ENCODE assay signal across 8 cellular contexts in genomic region chr1:15526490-15527339, GRCh38. TPM values are rescaled to one million over a fixed set of nuclear protein-coding genes. Genes with fewer than 3 reads are reported as not detected.
A peak's percentile ranks its signal among the peaks of the same experiment; 100 is the strongest.
DNase-seq lines count a peak whose midpoint lies in the region; ATAC-seq and TF ChIP-seq lines count a peak whose summit lies in the region.

Gene DNAJC16, plus strand, starts transcription at chr1:15526848. Its CDS starts 2,258 bp downstream, at chr1:15529106.

- intact Hi-C loops in IMR-90 (cut with micrococcal nuclease) = no loop called here

- H3K23ac ChIP-seq in IMR-90 (ENCODE audit: low read depth, low read length) = peak within 1 kb of the TSS; percentile 26; the same call in 1 of the 2 replicates

- H3K4me2 ChIP-seq in IMR-90 (ENCODE audit: low read depth, low read length) = peak within 1 kb of the TSS; percentile 89

- no peak within 1 kb of the TSS for H2BK15ac ChIP-seq in IMR-90 (ENCODE audit: low read depth, low read length)

- no TSS peak for BruUV-seq in IMR-90 (replicated peaks; lab: Mats Ljungman, UMichigan)

- 0 out of 2 replicates have a peak, but pooled peaks have one; percentile 3 for TF ChIP-seq RAD21 in IMR-90 (IDR thresholded peaks at IDR 0.05; ENCODE audit: low read length)

- peak within 1 kb of the TSS; percentile 24; the same call in 1 of the 2 replicates for H3K4ac ChIP-seq in IMR-90 (ENCODE audit: low read depth, low read length)

- 0% methylated on average over 9 of the region's 65 CpGs; no CpG with 5 or more reads in 1 of the 2 experiments for WGBS in IMR-90 (ENCODE audit: extremely low coverage in 2 of 2, insufficient read length in 1 of 2), 2 experiments

- peaks cover 10% of the 10 kb centered on the region for H3K9me1 ChIP-seq in IMR-90 (ENCODE audit: insufficient read depth, low read length)

- H3K9ac ChIP-seq in IMR-90 (ENCODE audit: low read depth, low read length) = peak within 1 kb of the TSS; percentile 72

- peak within 1 kb of the TSS; percentile 65 for H2AK9ac ChIP-seq in IMR-90 (replicated peaks; ENCODE audit: low read depth, low read length, poor library complexity)

- DNase-seq in DMS 273 treated with DMSO at 0.1 percent for 48 hours (lab: John Stamatoyannopoulos, UW) (peak; percentile 99), IMR-90 (peak; percentile 100), OCI-M1 (lab: John Stamatoyannopoulos, UW) (peak; percentile 100), activated T-cell treated with anti-CD3 and anti-CD28 coated beads for 4 hours (peak; percentile 92), epithelial cell of prostate (ENCODE audit: low read depth, low spot score) (peak; percentile 100), mucosa of gallbladder (ENCODE audit: low spot score) (peak; percentile 100)
- peak; percentile 97 for DNase-seq in stimulated activated CD8-positive, alpha-beta memory T cell treated with anti-CD3 and anti-CD28 coated beads, Interleukin-4, amount 100 ng/mL, for 48 hours

- H2BK20ac ChIP-seq in IMR-90 (ENCODE audit: low read depth, low read length) = no peak within 1 kb of the TSS

- peak within 1 kb of the TSS; percentile 72 for H2BK5ac ChIP-seq in IMR-90 (ENCODE audit: low read depth, low read length, poor library complexity, severe bottlenecking)

- peak within 1 kb of the TSS; percentile 63; the same call in 1 of the 2 replicates for H4K5ac ChIP-seq in IMR-90 (ENCODE audit: low read depth, low read length)

- H3K18ac ChIP-seq in IMR-90 (ENCODE audit: low read depth, low read length) = no peak within 1 kb of the TSS

- peak within 1 kb of the TSS; percentile 23 for H2AK5ac ChIP-seq in IMR-90 (ENCODE audit: low read depth, low read length)

- peaks cover 2% of the 10 kb centered on the region for H3K4me1 ChIP-seq in IMR-90 (ENCODE audit: control insufficient read depth, insufficient read depth, low read length)

- CTCF ChIA-PET in IMR-90 (lab: Yijun Ruan, JAX) = no interaction called here

- H3K79me1 ChIP-seq in IMR-90 (ENCODE audit: low read depth in 1 of 2, low read length in 2 of 2) = peaks cover 15 to 38% of the 10 kb centered on the region in 2 experiments

- dilution Hi-C loops in IMR-90 (cut with HindIII; ENCODE audit: low sequenced_read_pairs, unreplicated experiment) = no loop called here

- no peak within 1 kb of the TSS; the same call in 1 of the 2 replicates for H4K91ac ChIP-seq in IMR-90 (ENCODE audit: insufficient read depth, low read depth, low read length)

- in situ Hi-C loops in IMR-90 (cut with MboI; ENCODE audit: low sequenced_read_pairs) = no loop called here

- peak within 1 kb of the TSS; percentile 55 to 78; a peak in 3 of 4 replicates for H4K8ac ChIP-seq in IMR-90 (ENCODE audit: low read depth in 2 of 2, low read length in 2 of 2)

- ATAC-seq in GM21526 (IDR thresholded peaks at IDR 0.05; ENCODE audit: low FRiP score, unreplicated experiment) (peak; percentile 60), IMR-90 (ENCODE audit: low read depth) (peak; percentile 64)

- H3K56ac ChIP-seq in IMR-90 (ENCODE audit: extremely low read depth, insufficient read depth, low read length) = peak within 1 kb of the TSS; percentile 21; the same call in 1 of the 2 replicates

- TF ChIP-seq CTCF in IMR-90 (conservative IDR thresholded peaks at IDR 0.05; ENCODE audit: low read depth, low read length) = peak; percentile 37; the same call in 1 of the 2 replicates

- H3K27me3 ChIP-seq in IMR-90 (ENCODE audit: control insufficient read depth, insufficient read depth, low read length) = no peaks in the 10 kb centered on the region

- H3K36me3 ChIP-seq in IMR-90 (ENCODE audit: control insufficient read depth, insufficient read depth, low read length) = peaks cover 3% of the 10 kb centered on the region; the same call in 1 of the 2 replicates

- POLR2A ChIA-PET in IMR-90 (lab: Charles Lee; ENCODE audit: unreplicated experiment) = no interaction called here

- no peak within 1 kb of the TSS for H2BK120ac ChIP-seq in IMR-90 (ENCODE audit: low read depth, low read length)

- H2AFZ ChIP-seq in IMR-90 (replicated peaks; ENCODE audit: low read length, poor library complexity) = peak within 1 kb of the TSS; percentile 94

- H3K27ac ChIP-seq in IMR-90 (ENCODE audit: insufficient read depth, low read length) (peak within 1 kb of the TSS; percentile 63), epithelial cell of prostate (peak within 1 kb of the TSS; percentile 93)

- peak; percentile 79 for TF ChIP-seq POLR2A in IMR-90 (IDR thresholded peaks at IDR 0.05; ENCODE audit: low read depth, low read length)

- H3K14ac ChIP-seq in IMR-90 (replicated peaks; ENCODE audit: low read depth, low read length) = 0 out of 2 replicates have a peak within 1 kb of the TSS, but pooled peaks have one; percentile 18

- H3K9me3 ChIP-seq in IMR-90 (ENCODE audit: control insufficient read depth, insufficient read depth, low read length) = no peaks in the 10 kb centered on the region

- H4K20me1 ChIP-seq in IMR-90 (ENCODE audit: insufficient read depth, low read length) = no peaks in the 10 kb centered on the region; the same call in none of the 2 replicates

- peak within 1 kb of the TSS; percentile 82 for H3K4me3 ChIP-seq in IMR-90 (ENCODE audit: insufficient read depth, low read depth, low read length)

TF ChIP-seq in IMR-90, 13 proteins besides CTCF, POLR2A, EP300 and RAD21:
- no peak for TF ChIP-seq NFE2L2 (IDR thresholded peaks at IDR 0.05; ENCODE audit: low read depth, low read length)
- TF ChIP-seq RCOR1 (IDR thresholded peaks at IDR 0.05; ENCODE audit: insufficient replicate concordance, low read length) = peak; percentile 53
- no peak for TF ChIP-seq FOS (IDR thresholded peaks at IDR 0.05; ENCODE audit: low read depth, low read length)
- no peak for TF ChIP-seq ELK1 (IDR thresholded peaks at IDR 0.05; ENCODE audit: borderline replicate concordance, low read depth, low read length)
- peak; percentile 98 for TF ChIP-seq BHLHE40 (IDR thresholded peaks at IDR 0.05; ENCODE audit: low read depth, low read length)
- 0 out of 2 replicates have a peak, but pooled peaks have one; percentile 89 for TF ChIP-seq CHD1 (IDR thresholded peaks at IDR 0.05; ENCODE audit: low read depth, low read length)
- TF ChIP-seq USF2 (IDR thresholded peaks at IDR 0.05; ENCODE audit: low read depth, low read length) = peak; percentile 99
- TF ChIP-seq CEBPB (IDR thresholded peaks at IDR 0.05; ENCODE audit: low read depth, low read length) = peak; percentile 58
- peak; percentile 97; the same call in 1 of the 2 replicates for TF ChIP-seq MAZ (IDR thresholded peaks at IDR 0.05; ENCODE audit: borderline replicate concordance, low read depth, low read length)
- no peak for TF ChIP-seq MAFK (IDR thresholded peaks at IDR 0.05; ENCODE audit: low read depth, low read length)
- TF ChIP-seq MXI1 (IDR thresholded peaks at IDR 0.05; ENCODE audit: borderline replicate concordance, low read depth, low read length) = peak; percentile 95

RNA-seq across cellular contexts. Expression of gene DNAJC16, which starts in this region (rescaled TPM):
- total RNA-seq in IMR-90 (2012; rRNA removed) (12.5 and 13.1 TPM in 2 replicates), mucosa of gallbladder (30.0 TPM)
- polyA plus RNA-seq in IMR-90 (2012; rRNA removed) = 6.9 and 8.0 TPM in 2 replicates
- 2.5 TPM in 2 replicates for polyA plus RNA-seq in IMR-90 (2012; cell fraction: cytosol; rRNA removed)
- 4.5 and 13.3 TPM in 2 replicates for polyA plus RNA-seq in IMR-90 (2012; cell fraction: nucleus; rRNA removed; ENCODE audit: low replicate concordance)

Comparison
In these comparisons a context has a peak if more than half of its experiments do, and no peak if none do; other contexts are left out.
1. Peak in every context shown above with its lines: DNase-seq, ATAC-seq, H3K4me3 ChIP-seq and H3K27ac ChIP-seq.